ENCODE assay signal across 1 cellular context in genomic region chr3:157282261-157283191, GRCh38.
TF ChIP-seq lines count a peak whose summit lies in the region.

No MANE protein-coding gene starts in this region.

TF ChIP-seq in K562, 482 proteins besides CTCF, POLR2A, EP300 and RAD21 (continued from another document):
- TF ChIP-seq ARID3A (IDR thresholded peaks at IDR 0.05; ENCODE audit: borderline replicate concordance, low read depth, low read length) (no peak), L3MBTL2 (IDR thresholded peaks at IDR 0.05) (peak; percentile 45; the same call in 1 of the 2 replicates), FOXA3 (CRISPR knock-in tag; conservative IDR thresholded peaks at IDR 0.05 in 1 of 2, IDR thresholded peaks at IDR 0.05 in 1 of 2) (peak in 1 of 2 experiments; percentile 57; a peak in 2 of 4 replicates), ZNF589 (CRISPR knock-in tag; IDR thresholded peaks at IDR 0.05; ENCODE audit: low read depth) (peak; percentile 52; the same call in 1 of the 2 replicates), MGA (IDR thresholded peaks at IDR 0.05) (peak; percentile 45; the same call in 1 of the 2 replicates), FOSL1 (tag; conservative IDR thresholded peaks at IDR 0.05) (peak; percentile 68), PHB2 (IDR thresholded peaks at IDR 0.05; ENCODE audit: low read depth) (no peak)
- TF ChIP-seq, protein P1, sequence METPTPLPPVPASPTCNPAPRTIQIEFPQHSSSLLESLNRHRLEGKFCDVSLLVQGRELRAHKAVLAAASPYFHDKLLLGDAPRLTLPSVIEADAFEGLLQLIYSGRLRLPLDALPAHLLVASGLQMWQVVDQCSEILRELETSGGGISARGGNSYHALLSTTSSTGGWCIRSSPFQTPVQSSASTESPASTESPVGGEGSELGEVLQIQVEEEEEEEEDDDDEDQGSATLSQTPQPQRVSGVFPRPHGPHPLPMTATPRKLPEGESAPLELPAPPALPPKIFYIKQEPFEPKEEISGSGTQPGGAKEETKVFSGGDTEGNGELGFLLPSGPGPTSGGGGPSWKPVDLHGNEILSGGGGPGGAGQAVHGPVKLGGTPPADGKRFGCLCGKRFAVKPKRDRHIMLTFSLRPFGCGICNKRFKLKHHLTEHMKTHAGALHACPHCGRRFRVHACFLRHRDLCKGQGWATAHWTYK (CRISPR knock-in tag; IDR thresholded peaks at IDR 0.05): no peak
